In genomic region chr1:158924677-158925076, GRCh38 we compare ENCODE assay signal across 27 cellular contexts. TPM values are rescaled to one million over a fixed set of nuclear protein-coding genes. Genes with fewer than 3 reads are reported as not detected.
DNase-seq lines count a peak whose midpoint lies in the region; ATAC-seq and TF ChIP-seq lines count a peak whose summit lies in the region.
"Had no signal": no experiment of that assay in that cellular context is flagged by ENCODE, and none has a peak within 500 bp of the region (broad histone marks: within the 10 kb centered on the region; RNA-seq: fewer than 3 reads in every experiment).

No MANE protein-coding gene starts in this region.

- H3K4me1 ChIP-seq in CD8-positive, alpha-beta memory T cell (ENCODE audit: insufficient read depth, low read length), result peaks cover 17% of the 10 kb centered on the region
- H3K4me1 ChIP-seq in mucosa of descending colon (ENCODE audit: low read depth), result no peaks in the 10 kb centered on the region
- H3K4me1 ChIP-seq: BLaER1 had no signal

- no peaks in the 10 kb centered on the region for H3K27me3 Mint-ChIP-seq in activated T-cell treated with anti-CD3 and anti-CD28 coated beads, Interleukin-2, amount 50 U/mL, for 24 hours
- no peaks in the 10 kb centered on the region for H3K27me3 Mint-ChIP-seq in activated T-cell treated with anti-CD3 and anti-CD28 coated beads, Interleukin-2, amount 50 U/mL, for 4 hours (ENCODE audit: low read depth)
- H3K27me3 Mint-ChIP-seq in CD8-positive, alpha-beta memory T cell, result no peaks in the 10 kb centered on the region
- H3K27me3 Mint-ChIP-seq in effector memory CD8-positive, alpha-beta T cell, result no peaks in the 10 kb centered on the region

- no peak overlapping the region for H3K4me3 ChIP-seq in CD8-positive, alpha-beta memory T cell (ENCODE audit: low read length)
- H3K4me3 ChIP-seq in mucosa of descending colon, result no peak overlapping the region
- H3K4me3 ChIP-seq: BLaER1, GM23338, K562 had no signal

- peaks cover 22% of the 10 kb centered on the region for H3K9me3 Mint-ChIP-seq in activated T-cell treated with anti-CD3 and anti-CD28 coated beads, Interleukin-2, amount 50 U/mL, for 24 hours
- peaks cover 29% of the 10 kb centered on the region for H3K9me3 Mint-ChIP-seq in activated T-cell treated with anti-CD3 and anti-CD28 coated beads, Interleukin-2, amount 50 U/mL, for 4 hours
- H3K9me3 Mint-ChIP-seq in CD8-positive, alpha-beta memory T cell, result peaks cover 12 to 36% (median 13%) of the 10 kb centered on the region in 5 donors
- peaks cover 4 to 7% of the 10 kb centered on the region in 2 donors for H3K9me3 Mint-ChIP-seq in effector memory CD8-positive, alpha-beta T cell
- H3K9me3 Mint-ChIP-seq in stimulated activated effector memory CD8-positive, alpha-beta T cell treated with anti-CD3 and anti-CD28 coated beads, Interleukin-12 subunit alpha, Interleukin-12 subunit beta, amount 100 ng/mL, for 72 hours, result peaks cover 16% of the 10 kb centered on the region

- H3K36me3 Mint-ChIP-seq in activated T-cell treated with anti-CD3 and anti-CD28 coated beads, Interleukin-2, amount 50 U/mL, for 24 hours (ENCODE audit: low read depth), result peaks cover 9% of the 10 kb centered on the region
- H3K36me3 Mint-ChIP-seq in activated T-cell treated with anti-CD3 and anti-CD28 coated beads, Interleukin-2, amount 50 U/mL, for 4 hours (ENCODE audit: insufficient read depth), result no peaks in the 10 kb centered on the region
- H3K36me3 Mint-ChIP-seq in CD8-positive, alpha-beta memory T cell, result peaks cover 7 to 42% (median 13%) of the 10 kb centered on the region in 3 donors
- H3K36me3 Mint-ChIP-seq in effector memory CD8-positive, alpha-beta T cell (ENCODE audit: insufficient read depth), result peaks cover 4% of the 10 kb centered on the region
- H3K36me3 Mint-ChIP-seq in stimulated activated effector memory CD8-positive, alpha-beta T cell treated with anti-CD3 and anti-CD28 coated beads, Interleukin-12 subunit alpha, Interleukin-12 subunit beta, amount 100 ng/mL, for 72 hours, result peaks cover 11% of the 10 kb centered on the region

- no peak for TF ChIP-seq CTCF in mucosa of descending colon (IDR thresholded peaks at IDR 0.05)

- H3K27ac ChIP-seq in CD8-positive, alpha-beta memory T cell (ENCODE audit: low read depth, low read length), result no peak overlapping the region
- H3K27ac ChIP-seq: BLaER1 had no signal

- DNase-seq in activated T-cell treated with anti-CD3 and anti-CD28 coated beads, Interleukin-2, amount 50 U/mL, for 24 hours, result no peak
- no peak for DNase-seq in activated T-cell treated with anti-CD3 and anti-CD28 coated beads, Interleukin-2, amount 50 U/mL, for 4 hours
- DNase-seq in CD8-positive, alpha-beta memory T cell, result no peak
- no peak for DNase-seq in effector memory CD8-positive, alpha-beta T cell
- DNase-seq in stimulated activated effector memory CD8-positive, alpha-beta T cell treated with anti-CD3 and anti-CD28 coated beads, Interleukin-12 subunit alpha, Interleukin-12 subunit beta, amount 100 ng/mL, for 72 hours (ENCODE audit: low spot score in 2 of 2), result no peak
- DNase-seq in mucosa of descending colon, result no peak
- DNase-seq: CD4-positive, CD25-positive, alpha-beta regulatory T cell; COR-L47; DMS53; H9; Kasumi-1; NCI-H1092 treated with DMSO at 0.1 percent for 48 hours; NCI-H1436; NCI-H187; NCI-H2081 treated with DMSO at 0.1 percent for 48 hours; NCI-H2171; NCI-H226; NCI-H510A treated with DMSO at 0.1 percent for 48 hours; SIG-M5 had no signal

- H3K36me3 ChIP-seq in CD8-positive, alpha-beta memory T cell (ENCODE audit: insufficient read depth, low read length), result no peaks in the 10 kb centered on the region
- no peaks in the 10 kb centered on the region for H3K36me3 ChIP-seq in mucosa of descending colon (ENCODE audit: low read depth)
- H3K36me3 ChIP-seq: BLaER1 had no signal

- no peaks in the 10 kb centered on the region for H3K9me3 ChIP-seq in CD8-positive, alpha-beta memory T cell (ENCODE audit: low read length)
- peaks cover 6% of the 10 kb centered on the region for H3K9me3 ChIP-seq in mucosa of descending colon

- intact Hi-C loops in mucosa of descending colon (cut with DNase I, micrococcal nuclease), result no loop called here

- no peak for ATAC-seq in activated T-cell treated with anti-CD3 and anti-CD28 coated beads, Interleukin-2, amount 50 U/mL, for 4 hours
- ATAC-seq in effector memory CD8-positive, alpha-beta T cell (replicated peaks), result peak; percentile 90
- ATAC-seq in stimulated activated effector memory CD8-positive, alpha-beta T cell treated with anti-CD3 and anti-CD28 coated beads, Interleukin-12 subunit alpha, Interleukin-12 subunit beta, amount 100 ng/mL, for 72 hours, result peak; percentile 22
- ATAC-seq in mucosa of descending colon (no peak), GM18868 (IDR thresholded peaks at IDR 0.05; ENCODE audit: unreplicated experiment) (no peak)
- ATAC-seq: GM23338, K562 had no signal

- CTCF ChIA-PET in CD8-positive, alpha-beta memory T cell (lab: Charles Lee), result no interaction called here

- peak overlapping the region; percentile 16 for H3K27ac Mint-ChIP-seq in activated T-cell treated with anti-CD3 and anti-CD28 coated beads, Interleukin-2, amount 50 U/mL, for 24 hours
- peak overlapping the region; percentile 31 to 90 (median 70) for H3K27ac Mint-ChIP-seq in CD8-positive, alpha-beta memory T cell
- H3K27ac Mint-ChIP-seq in effector memory CD8-positive, alpha-beta T cell, result peak overlapping the region; percentile 84 to 87
- H3K27ac Mint-ChIP-seq in stimulated activated effector memory CD8-positive, alpha-beta T cell treated with anti-CD3 and anti-CD28 coated beads, Interleukin-12 subunit alpha, Interleukin-12 subunit beta, amount 100 ng/mL, for 72 hours, result peak overlapping the region; percentile 84
- H3K27ac Mint-ChIP-seq: GM23338, H9 had no signal

- POLR2A ChIA-PET in CD8-positive, alpha-beta memory T cell (lab: Charles Lee), result no interaction called here

- H3K27me3 ChIP-seq in CD8-positive, alpha-beta memory T cell (ENCODE audit: insufficient read depth, low read length, poor library complexity, severe bottlenecking), result no peaks in the 10 kb centered on the region
- H3K27me3 ChIP-seq: BLaER1 had no signal

- no peak overlapping the region for H3K4me3 Mint-ChIP-seq in activated T-cell treated with anti-CD3 and anti-CD28 coated beads, Interleukin-2, amount 50 U/mL, for 24 hours
- no peak overlapping the region for H3K4me3 Mint-ChIP-seq in activated T-cell treated with anti-CD3 and anti-CD28 coated beads, Interleukin-2, amount 50 U/mL, for 4 hours
- peak overlapping the region; percentile 1 to 65 (median 36) for H3K4me3 Mint-ChIP-seq in CD8-positive, alpha-beta memory T cell
- peak overlapping the region; percentile 21 to 55 for H3K4me3 Mint-ChIP-seq in effector memory CD8-positive, alpha-beta T cell
- peak overlapping the region; percentile 2 for H3K4me3 Mint-ChIP-seq in stimulated activated effector memory CD8-positive, alpha-beta T cell treated with anti-CD3 and anti-CD28 coated beads, Interleukin-12 subunit alpha, Interleukin-12 subunit beta, amount 100 ng/mL, for 72 hours
- H3K4me3 Mint-ChIP-seq: GM23338, H9 had no signal

- peaks cover 15% of the 10 kb centered on the region for H3K4me1 Mint-ChIP-seq in activated T-cell treated with anti-CD3 and anti-CD28 coated beads, Interleukin-2, amount 50 U/mL, for 24 hours (ENCODE audit: low read depth)
- peaks cover 14% of the 10 kb centered on the region for H3K4me1 Mint-ChIP-seq in activated T-cell treated with anti-CD3 and anti-CD28 coated beads, Interleukin-2, amount 50 U/mL, for 4 hours (ENCODE audit: low read depth)
- peaks cover 41 to 46% (median 43%) of the 10 kb centered on the region in 3 donors for H3K4me1 Mint-ChIP-seq in CD8-positive, alpha-beta memory T cell
- peaks cover 18 to 39% of the 10 kb centered on the region in 2 donors for H3K4me1 Mint-ChIP-seq in effector memory CD8-positive, alpha-beta T cell (ENCODE audit: low read depth in 2 of 2)
- peaks cover 33% of the 10 kb centered on the region for H3K4me1 Mint-ChIP-seq in stimulated activated effector memory CD8-positive, alpha-beta T cell treated with anti-CD3 and anti-CD28 coated beads, Interleukin-12 subunit alpha, Interleukin-12 subunit beta, amount 100 ng/mL, for 72 hours
- H3K4me1 Mint-ChIP-seq: GM23338 had no signal

RNA-seq across cellular contexts. Expression of gene PYHIN1, which starts 6.7 kb away (rescaled TPM):
- total RNA-seq in activated T-cell treated with anti-CD3 and anti-CD28 coated beads, Interleukin-2, amount 50 U/mL, for 4 hours, result 1 to 10 TPM; 2.5 to 5.3 (median 5.2) TPM
- total RNA-seq in CD8-positive, alpha-beta memory T cell, result 10 to 100 TPM; 23.9 to 24.2 TPM
- polyA plus RNA-seq in CD8-positive, alpha-beta memory T cell, result 110 TPM
- 1 to 10 TPM in 1 of 3 donors, under 1 TPM in 2; 0.87 to 2.0 (median 0.98) TPM for total RNA-seq in mucosa of descending colon
- total RNA-seq: Daoy, G401, GM23338, H9, K562, M059J had no signal
- polyA plus RNA-seq: AG04450, GM23338, K562 had no signal

Comparison
In these comparisons a context has a peak if more than half of its experiments do, and no peak if none do; other contexts are left out.
1. H3K27ac Mint-ChIP-seq: peak in every context shown above with its lines; median percentile 86 in effector memory CD8-positive, alpha-beta T cell; 84 in stimulated activated effector memory CD8-positive, alpha-beta T cell treated with anti-CD3 and anti-CD28 coated beads, Interleukin-12 subunit alpha, Interleukin-12 subunit beta, amount 100 ng/mL, for 72 hours; 70 in CD8-positive, alpha-beta memory T cell; 16 in activated T-cell treated with anti-CD3 and anti-CD28 coated beads, Interleukin-2, amount 50 U/mL, for 24 hours.
2. H3K4me3 Mint-ChIP-seq: peak in CD8-positive, alpha-beta memory T cell (7 of 7), effector memory CD8-positive, alpha-beta T cell (2 of 2) and stimulated activated effector memory CD8-positive, alpha-beta T cell treated with anti-CD3 and anti-CD28 coated beads, Interleukin-12 subunit alpha, Interleukin-12 subunit beta, amount 100 ng/mL, for 72 hours (single experiment); none in activated T-cell treated with anti-CD3 and anti-CD28 coated beads, Interleukin-2, amount 50 U/mL, for 24 hours (single experiment) and activated T-cell treated with anti-CD3 and anti-CD28 coated beads, Interleukin-2, amount 50 U/mL, for 4 hours (single experiment).
3. ATAC-seq: peak in effector memory CD8-positive, alpha-beta T cell (single experiment) and stimulated activated effector memory CD8-positive, alpha-beta T cell treated with anti-CD3 and anti-CD28 coated beads, Interleukin-12 subunit alpha, Interleukin-12 subunit beta, amount 100 ng/mL, for 72 hours (single experiment); none in activated T-cell treated with anti-CD3 and anti-CD28 coated beads, Interleukin-2, amount 50 U/mL, for 4 hours (0 of 2), mucosa of descending colon (single experiment) and GM18868 (single experiment).